In genomic region chr21:44082648-44083436, GRCh38 we compare ENCODE assay signal across 1 cellular context.
TF ChIP-seq lines count a peak whose summit lies in the region.

No MANE protein-coding gene starts in this region.

TF ChIP-seq in IMR-90, 13 proteins besides CTCF, POLR2A, EP300 and RAD21:
- TF ChIP-seq BHLHE40 (IDR thresholded peaks at IDR 0.05; ENCODE audit: low read depth, low read length), result no peak
- no peak for TF ChIP-seq RCOR1 (IDR thresholded peaks at IDR 0.05; ENCODE audit: insufficient replicate concordance, low read length)
- no peak for TF ChIP-seq CEBPB (IDR thresholded peaks at IDR 0.05; ENCODE audit: low read depth, low read length)
- TF ChIP-seq RFX5 (IDR thresholded peaks at IDR 0.05; ENCODE audit: low read depth, low read length), result no peak
- TF ChIP-seq, protein P1, sequence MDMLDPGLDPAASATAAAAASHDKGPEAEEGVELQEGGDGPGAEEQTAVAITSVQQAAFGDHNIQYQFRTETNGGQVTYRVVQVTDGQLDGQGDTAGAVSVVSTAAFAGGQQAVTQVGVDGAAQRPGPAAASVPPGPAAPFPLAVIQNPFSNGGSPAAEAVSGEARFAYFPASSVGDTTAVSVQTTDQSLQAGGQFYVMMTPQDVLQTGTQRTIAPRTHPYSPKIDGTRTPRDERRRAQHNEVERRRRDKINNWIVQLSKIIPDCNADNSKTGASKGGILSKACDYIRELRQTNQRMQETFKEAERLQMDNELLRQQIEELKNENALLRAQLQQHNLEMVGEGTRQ (IDR thresholded peaks at IDR 0.05; ENCODE audit: low read depth, low read length), result no peak
- TF ChIP-seq, protein P2, sequence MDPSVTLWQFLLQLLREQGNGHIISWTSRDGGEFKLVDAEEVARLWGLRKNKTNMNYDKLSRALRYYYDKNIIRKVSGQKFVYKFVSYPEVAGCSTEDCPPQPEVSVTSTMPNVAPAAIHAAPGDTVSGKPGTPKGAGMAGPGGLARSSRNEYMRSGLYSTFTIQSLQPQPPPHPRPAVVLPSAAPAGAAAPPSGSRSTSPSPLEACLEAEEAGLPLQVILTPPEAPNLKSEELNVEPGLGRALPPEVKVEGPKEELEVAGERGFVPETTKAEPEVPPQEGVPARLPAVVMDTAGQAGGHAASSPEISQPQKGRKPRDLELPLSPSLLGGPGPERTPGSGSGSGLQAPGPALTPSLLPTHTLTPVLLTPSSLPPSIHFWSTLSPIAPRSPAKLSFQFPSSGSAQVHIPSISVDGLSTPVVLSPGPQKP (IDR thresholded peaks at IDR 0.05; ENCODE audit: borderline replicate concordance, low read depth, low read length), result no peak
- no peak for TF ChIP-seq MAZ (IDR thresholded peaks at IDR 0.05; ENCODE audit: borderline replicate concordance, low read depth, low read length)
- no peak for TF ChIP-seq SMC3 (IDR thresholded peaks at IDR 0.05; ENCODE audit: low read depth, low read length)
- no peak for TF ChIP-seq MXI1 (IDR thresholded peaks at IDR 0.05; ENCODE audit: borderline replicate concordance, low read depth, low read length)
- no peak for TF ChIP-seq CHD1 (IDR thresholded peaks at IDR 0.05; ENCODE audit: low read depth, low read length)
- TF ChIP-seq MAFK (IDR thresholded peaks at IDR 0.05; ENCODE audit: low read depth, low read length), result no peak
- TF ChIP-seq NFE2L2 (IDR thresholded peaks at IDR 0.05; ENCODE audit: low read depth, low read length), result no peak
- TF ChIP-seq FOS (IDR thresholded peaks at IDR 0.05; ENCODE audit: low read depth, low read length), result no peak
TF ChIP-seq in IMR-90: peak in this region for 0.
